In genomic region chr13:33639640-33640080, GRCh38 we compare ENCODE assay signal across 8 cellular contexts.
DNase-seq lines count a peak whose midpoint lies in the region; ATAC-seq, FAIRE-seq and TF ChIP-seq lines count a peak whose summit lies in the region.

No MANE protein-coding gene starts in this region.

- DNase-seq in GM19239 (ENCODE audit: insufficient read length, low spot score), result no peak
- no peak for DNase-seq in activated CD4-positive, alpha-beta T cell treated with anti-CD3 and anti-CD28 coated beads, Interleukin-2, amount 10 ng/mL, durations not matched to agents 7 days and 5 days
- DNase-seq in stimulated activated CD4-positive, alpha-beta T cell treated with anti-CD3 and anti-CD28 coated beads, Interleukin-1b, Interleukin-23, amount 100 ng/mL, for 48 hours, result peak; percentile 77
- DNase-seq in suprapubic skin (ENCODE audit: low spot score in 2 of 2), result no peak
- no peak for DNase-seq in COR-L47 (lab: John Stamatoyannopoulos, UW)
- no peak for DNase-seq in NCI-H1694 treated with DMSO at 0.1 percent for 48 hours (lab: John Stamatoyannopoulos, UW)
- no peak for DNase-seq in HT-29 (ENCODE audit: low spot score)

- peaks cover 5% of the 10 kb centered on the region for H3K4me1 Mint-ChIP-seq in activated CD4-positive, alpha-beta T cell treated with anti-CD3 and anti-CD28 coated beads, Interleukin-2, amount 10 ng/mL, durations not matched to agents 7 days and 5 days

- no peaks in the 10 kb centered on the region for H3K9me3 ChIP-seq in suprapubic skin

- H3K27ac Mint-ChIP-seq in activated CD4-positive, alpha-beta T cell treated with anti-CD3 and anti-CD28 coated beads, Interleukin-2, amount 10 ng/mL, durations not matched to agents 7 days and 5 days, result peak overlapping the region; percentile 16

- H3K27me3 Mint-ChIP-seq in activated CD4-positive, alpha-beta T cell treated with anti-CD3 and anti-CD28 coated beads, Interleukin-2, amount 10 ng/mL, durations not matched to agents 7 days and 5 days, result no peaks in the 10 kb centered on the region

- H3K9me3 Mint-ChIP-seq in activated CD4-positive, alpha-beta T cell treated with anti-CD3 and anti-CD28 coated beads, Interleukin-2, amount 10 ng/mL, durations not matched to agents 7 days and 5 days, result peaks cover 3% of the 10 kb centered on the region

- CTCF ChIA-PET in activated CD4-positive, alpha-beta T cell treated with anti-CD3 and anti-CD28 coated beads, Interleukin-2, amount 10 ng/mL, durations not matched to agents 7 days and 5 days (lab: Charles Lee), result no interaction called here

- TF ChIP-seq CTCF in suprapubic skin (IDR thresholded peaks at IDR 0.05), result no peak

- no peaks in the 10 kb centered on the region for H3K27me3 ChIP-seq in suprapubic skin

- POLR2A ChIA-PET in activated CD4-positive, alpha-beta T cell treated with anti-CD3 and anti-CD28 coated beads, Interleukin-2, amount 10 ng/mL, durations not matched to agents 7 days and 5 days (lab: Charles Lee), result no interaction called here

- TF ChIP-seq EP300 in suprapubic skin (IDR thresholded peaks at IDR 0.05), result no peak

- H3K4me3 ChIP-seq in suprapubic skin, result no peak overlapping the region

- ATAC-seq in HG02943 (IDR thresholded peaks at IDR 0.05; ENCODE audit: low read depth, unreplicated experiment), result peak; percentile 67

- no peaks in the 10 kb centered on the region for H3K36me3 Mint-ChIP-seq in activated CD4-positive, alpha-beta T cell treated with anti-CD3 and anti-CD28 coated beads, Interleukin-2, amount 10 ng/mL, durations not matched to agents 7 days and 5 days (ENCODE audit: low read depth)

- no peaks in the 10 kb centered on the region for H3K36me3 ChIP-seq in suprapubic skin

- peak; percentile 75 for FAIRE-seq in GM19239 (lab: Jason Lieb, UNC)

- WGBS in suprapubic skin, result 87% methylated on average over 4 of the region's 4 CpGs

- H3K4me1 ChIP-seq in suprapubic skin, result peaks cover 35% of the 10 kb centered on the region

- H3K4me3 Mint-ChIP-seq in activated CD4-positive, alpha-beta T cell treated with anti-CD3 and anti-CD28 coated beads, Interleukin-2, amount 10 ng/mL, durations not matched to agents 7 days and 5 days, result no peak overlapping the region

- no peak overlapping the region for H3K27ac ChIP-seq in suprapubic skin

- no peak for TF ChIP-seq POLR2A in suprapubic skin (IDR thresholded peaks at IDR 0.05)
